In the genomic region with DNA sequence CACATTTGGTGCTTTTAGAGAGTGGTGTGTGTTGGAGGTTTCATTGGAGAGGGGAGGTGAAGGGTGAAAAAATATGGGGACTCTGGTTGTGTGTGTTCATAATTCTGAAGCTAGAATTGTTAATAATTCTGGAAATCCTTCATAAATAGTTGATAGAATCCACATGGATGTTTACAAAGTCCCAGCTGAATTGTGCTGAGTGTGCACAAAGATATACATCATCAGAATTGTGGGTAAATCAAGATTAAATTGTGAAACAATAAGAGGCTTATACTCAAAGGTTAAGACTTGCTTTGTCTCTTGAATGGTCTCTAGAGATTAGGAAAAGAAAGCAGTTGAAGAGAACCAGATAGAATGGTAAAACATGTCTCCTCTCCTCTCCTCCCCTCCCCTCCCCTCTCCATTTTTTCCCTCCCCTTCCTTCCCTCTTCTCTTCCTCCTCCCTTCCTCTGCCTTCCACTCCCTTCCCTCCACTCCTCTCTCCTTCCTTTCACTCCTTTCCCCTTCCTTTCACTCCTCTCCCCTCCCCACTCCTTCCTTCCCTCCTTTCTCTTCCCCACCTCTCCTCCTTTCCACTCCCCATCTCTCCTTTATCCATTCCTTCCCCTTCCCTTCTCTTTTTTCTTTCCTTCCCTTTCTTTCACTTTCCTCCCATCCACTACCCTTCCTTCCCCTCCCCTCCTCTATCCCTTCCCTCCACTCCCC, we compare ENCODE assay signal across 29 cellular contexts.
"Had no signal": no experiment of that assay in that cellular context is flagged by ENCODE, and none has a peak within 500 bp of the region (broad histone marks: within the 10 kb centered on the region; RNA-seq: fewer than 3 reads in every experiment).

No MANE protein-coding gene starts in this region.

- ATAC-seq: left colon; left lung; lower lobe of right lung; naive thymus-derived CD8-positive, alpha-beta T cell; pancreas; right cardiac atrium; stimulated activated naive B cell treated with anti-CD40 and anti-IgM and Interleukin-4, amounts not matched to agents 10 μg/mL and 1 μg/mL and 100 μg/mL, for 72 hours; stimulated activated naive CD8-positive, alpha-beta T cell treated with anti-CD3 and anti-CD28 coated beads, Interleukin-15, Interleukin-2, amounts not matched to agents 100 U/mL and 50 U/mL, for 24 hours had no signal

- DNase-seq: hypothalamus; immature natural killer cell; kidney; left colon; left lung; lower lobe of right lung; mammary epithelial cell; mesenchymal stem cell; naive thymus-derived CD8-positive, alpha-beta T cell; nucleus accumbens; pancreas; posterior cingulate gyrus; retina; right cardiac atrium; stimulated activated CD4-positive, alpha-beta T cell treated with anti-CD3 and anti-CD28 coated beads, Interleukin-12 subunit alpha, Interleukin-12 subunit beta, amount 100 ng/mL, for 4 hours; stimulated activated CD4-positive, alpha-beta T cell treated with anti-CD3 and anti-CD28 coated beads, Interleukin-15, amount 100 ng/mL, for 24 hours; stimulated activated CD4-positive, alpha-beta T cell treated with anti-CD3 and anti-CD28 coated beads, Interleukin-2, amount 100 ng/mL, for 24 hours; stimulated activated CD4-positive, alpha-beta T cell treated with anti-CD3 and anti-CD28 coated beads, Interleukin-4, amount 100 ng/mL, for 1 hour; stimulated activated naive B cell treated with anti-CD40 and anti-IgM and Interleukin-4, amounts not matched to agents 10 μg/mL and 1 μg/mL and 100 μg/mL, for 72 hours; stimulated activated naive CD8-positive, alpha-beta T cell treated with anti-CD3 and anti-CD28 coated beads, Interleukin-15, Interleukin-2, amounts not matched to agents 100 U/mL and 50 U/mL, for 24 hours; stomach; testis; thyroid gland; transverse colon; upper lobe of left lung had no signal

- H3K9me3 ChIP-seq: lower lobe of right lung, pancreas, prostate gland, testis, thyroid gland, transverse colon, upper lobe of left lung, vagina had no signal

- H3K27ac ChIP-seq: left lung, lower lobe of right lung, pancreas, prostate gland, skin epidermis, stomach, testis, thyroid gland, transverse colon, upper lobe of left lung, vagina had no signal

- H3K4me3 ChIP-seq: left lung, lower lobe of right lung, pancreas, prostate gland, skin epidermis, stomach, testis, thyroid gland, transverse colon, upper lobe of left lung, vagina had no signal

- H3K27me3 ChIP-seq: left lung, stomach, testis, thyroid gland, transverse colon, upper lobe of left lung, vagina had no signal

- H3K36me3 ChIP-seq: left lung, lower lobe of right lung, pancreas, prostate gland, stomach, thyroid gland, transverse colon, upper lobe of left lung, vagina had no signal

- FAIRE-seq: islet of Langerhans, kidney, pancreas had no signal

- H3K4me1 ChIP-seq: left lung, lower lobe of right lung, pancreas, prostate gland, stomach, testis, thyroid gland, transverse colon, upper lobe of left lung, vagina had no signal
